Comparison of ENCODE assay signal across 7 cellular contexts in the genomic region with DNA sequence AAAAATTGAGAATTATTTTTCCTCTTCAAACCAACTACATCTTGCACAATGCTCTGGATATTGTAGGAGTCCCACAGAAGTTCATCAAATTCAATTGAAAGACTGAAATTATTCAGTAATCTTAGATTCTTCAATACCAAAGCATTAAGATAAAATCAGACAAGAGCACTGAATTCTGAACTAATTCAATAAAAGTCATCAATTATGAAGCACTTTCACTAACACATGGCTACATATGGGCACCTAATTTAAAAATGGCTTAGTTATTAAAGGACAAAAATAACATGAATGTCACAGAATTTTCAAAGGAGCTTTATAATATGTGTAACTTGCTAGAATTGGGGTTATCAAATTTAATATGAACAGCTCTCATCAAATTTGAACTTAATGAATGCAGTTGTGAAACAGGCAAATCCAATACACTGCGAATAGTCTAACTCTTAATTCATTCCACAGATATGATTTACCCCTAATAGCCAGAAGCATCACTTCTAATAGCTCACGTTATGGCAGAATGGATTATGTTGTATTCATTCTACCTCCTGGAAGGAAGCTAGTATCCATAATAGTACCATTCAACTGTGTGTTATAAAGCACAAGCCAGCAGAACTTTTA.
"Had no signal": no experiment of that assay in that cellular context is flagged by ENCODE, and none has a peak within 500 bp of the region (broad histone marks: within the 10 kb centered on the region; RNA-seq: fewer than 3 reads in every experiment).

No MANE protein-coding gene starts in this region.

- DNase-seq: IMR-90, KBM-7, KG1 had no signal

- H3K4me3 ChIP-seq: K562 had no signal

- H3K27ac ChIP-seq: HL-60 had no signal

- FAIRE-seq: HepG2, HTR-8/SVneo, K562 had no signal

- ATAC-seq: HepG2, K562 had no signal
